In the genomic region with DNA sequence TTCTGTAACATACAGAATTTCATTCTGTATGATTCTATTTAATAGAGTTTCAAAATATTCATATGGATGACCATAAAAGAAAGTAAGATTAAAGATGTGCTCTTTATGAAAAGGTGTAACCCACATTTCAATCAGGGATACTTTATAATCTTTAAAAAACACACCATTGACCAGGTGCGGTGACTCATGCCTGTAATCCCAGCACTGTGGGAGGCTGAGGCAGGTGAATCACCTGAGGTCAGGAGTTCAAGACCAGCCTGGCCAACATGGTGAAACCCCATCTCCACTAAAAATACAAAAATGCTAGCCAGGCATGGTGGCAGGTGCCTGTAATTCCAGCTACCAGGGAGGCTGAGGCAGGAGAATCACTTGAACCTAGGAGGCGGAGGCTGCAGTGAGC, we compare ENCODE assay signal across 14 cellular contexts. TPM values are rescaled to one million over a fixed set of nuclear protein-coding genes. Genes with fewer than 3 reads are reported as not detected.
DNase-seq lines count a peak whose midpoint lies in the region; ATAC-seq, FAIRE-seq and TF ChIP-seq lines count a peak whose summit lies in the region.
"Not testable (repeated sequence)": the region's sequence is repeated elsewhere in the genome, so short reads cannot be mapped to it uniquely, and the experiment has no call there.
"Had no signal": no experiment of that assay in that cellular context is flagged by ENCODE, and none has a peak within 500 bp of the region (broad histone marks: within the 10 kb centered on the region; RNA-seq: fewer than 3 reads in every experiment).

No MANE protein-coding gene starts in this region.

- not testable (repeated sequence) for H3K79me2 ChIP-seq in HCT116 (ENCODE audit: insufficient read depth, low read length)

- TF ChIP-seq RAD21 in HCT116 (IDR thresholded peaks at IDR 0.05; ENCODE audit: low read depth) = not testable (repeated sequence)

- not testable (repeated sequence) for H3K9ac ChIP-seq in HCT116 (ENCODE audit: low read length)

- H3K27me3 Mint-ChIP-seq in activated CD4-positive, alpha-beta T cell treated with anti-CD3 and anti-CD28 coated beads for 36 hours; activated CD8-positive, alpha-beta T cell treated with anti-CD3 and anti-CD28 coated beads for 36 hours: not testable (repeated sequence)

- not testable (repeated sequence) for H3K4me3 Mint-ChIP-seq in activated CD4-positive, alpha-beta T cell treated with anti-CD3 and anti-CD28 coated beads for 36 hours; activated CD8-positive, alpha-beta T cell treated with anti-CD3 and anti-CD28 coated beads for 36 hours

- not testable (repeated sequence) for FAIRE-seq in bronchial epithelial cell (lab: Jason Lieb, UNC)

- not testable (repeated sequence) for H4K20me1 ChIP-seq in HCT116 (ENCODE audit: insufficient read depth)

- DNase-seq in HCT116 (ENCODE audit: low read depth, low spot score); epithelial cell of prostate (ENCODE audit: low read depth, low spot score): not testable (repeated sequence)
- DNase-seq in RWPE1 (ENCODE audit: low spot score) (peak; percentile 14), bronchial epithelial cell (ENCODE audit: low read depth) (peak; percentile 24), kidney tubule cell (ENCODE audit: low spot score) (peak; percentile 9)
- DNase-seq in activated CD4-positive, alpha-beta T cell treated with anti-CD3 and anti-CD28 coated beads for 36 hours = peak; percentile 24
- peak; percentile 8 for DNase-seq in activated CD8-positive, alpha-beta T cell treated with anti-CD3 and anti-CD28 coated beads for 36 hours
- DNase-seq in stimulated activated CD8-positive, alpha-beta memory T cell treated with anti-CD3 and anti-CD28 coated beads, Interleukin-4, amount 100 ng/mL, for 48 hours = peak; percentile 26

- peak; percentile 68 for ATAC-seq in HCT116
- not testable (repeated sequence) for ATAC-seq in activated CD4-positive, alpha-beta T cell treated with anti-CD3 and anti-CD28 coated beads for 36 hours; activated CD8-positive, alpha-beta T cell treated with anti-CD3 and anti-CD28 coated beads for 36 hours

- not testable (repeated sequence) for H3K27ac Mint-ChIP-seq in activated CD4-positive, alpha-beta T cell treated with anti-CD3 and anti-CD28 coated beads for 36 hours; activated CD8-positive, alpha-beta T cell treated with anti-CD3 and anti-CD28 coated beads for 36 hours

- H3K4me2 ChIP-seq in HCT116 (ENCODE audit: low read length) = peak overlapping the region; percentile 57

- BruUV-seq in HCT116 (replicated peaks; lab: Mats Ljungman, UMichigan) = not testable (repeated sequence)

- H3K9me2 ChIP-seq in HCT116 (ENCODE audit: insufficient read depth) = not testable (repeated sequence)

- TF ChIP-seq CTCF in HCT116 (IDR thresholded peaks at IDR 0.05 in 2 of 3, conservative IDR thresholded peaks at IDR 0.05 in 1 of 3; ENCODE audit: borderline replicate concordance in 1 of 3, insufficient read depth in 1 of 3, low read depth in 2 of 3, low read length in 2 of 3); RWPE1 (conservative IDR thresholded peaks at IDR 0.05; ENCODE audit: low read depth); activated CD8-positive, alpha-beta T cell treated with anti-CD3 and anti-CD28 coated beads for 36 hours (IDR thresholded peaks at IDR 0.05); bronchial epithelial cell (IDR thresholded peaks at IDR 0.05; ENCODE audit: insufficient read depth, low read length, severe bottlenecking): not testable (repeated sequence)

- RAD21 ChIA-PET in HCT116 (lab: Charles Lee; ENCODE audit: low non-redundant PET in 1 of 2, low total read pairs in 2 of 2, uncharacterized antibody in 2 of 2, unreplicated experiment in 2 of 2) = not testable (repeated sequence)

- not testable (repeated sequence) for H3K36me3 ChIP-seq in HCT116 (ENCODE audit: control insufficient read depth in 1 of 2, insufficient read depth in 2 of 2, low read length in 2 of 2); bronchial epithelial cell (ENCODE audit: control insufficient read depth, insufficient read depth, low read length)

- POLR2A ChIA-PET in HCT116 (lab: Charles Lee); RWPE1 (lab: Yijun Ruan, JAX; ENCODE audit: low non-redundant PET); activated CD4-positive, alpha-beta T cell treated with anti-CD3 and anti-CD28 coated beads for 36 hours (lab: Charles Lee); activated CD8-positive, alpha-beta T cell treated with anti-CD3 and anti-CD28 coated beads for 36 hours (lab: Charles Lee): not testable (repeated sequence)

- not testable (repeated sequence) for H3K4me1 Mint-ChIP-seq in activated CD4-positive, alpha-beta T cell treated with anti-CD3 and anti-CD28 coated beads for 36 hours; activated CD8-positive, alpha-beta T cell treated with anti-CD3 and anti-CD28 coated beads for 36 hours (ENCODE audit: low read depth)

- not testable (repeated sequence) for H3K9me3 ChIP-seq in HCT116 (ENCODE audit: control insufficient read depth in 1 of 2, insufficient read depth in 1 of 2, low read depth in 1 of 2, low read length in 2 of 2)

- peaks cover 15 to 18% of the 10 kb centered on the region in 2 experiments for H3K4me1 ChIP-seq in HCT116 (ENCODE audit: control insufficient read depth in 1 of 2, insufficient read depth in 2 of 2, low read length in 2 of 2)

- H2AFZ ChIP-seq in HCT116 (ENCODE audit: low read depth, low read length, poor library complexity, severe bottlenecking) = peak overlapping the region; percentile 52

- H3K27ac ChIP-seq in HCT116 (ENCODE audit: low read depth, low read length); RWPE1: not testable (repeated sequence)
- H3K27ac ChIP-seq in epithelial cell of prostate = peak overlapping the region; percentile 29

- H3K36me3 Mint-ChIP-seq in activated CD4-positive, alpha-beta T cell treated with anti-CD3 and anti-CD28 coated beads for 36 hours (ENCODE audit: low read depth); activated CD8-positive, alpha-beta T cell treated with anti-CD3 and anti-CD28 coated beads for 36 hours (ENCODE audit: low read depth): not testable (repeated sequence)

- not testable (repeated sequence) for TF ChIP-seq POLR2A in HCT116 (IDR thresholded peaks at IDR 0.05; ENCODE audit: borderline replicate concordance, extremely low read depth, insufficient read depth, insufficient read length)

- intact Hi-C loops in HCT116 (cut with micrococcal nuclease); activated CD4-positive, alpha-beta T cell treated with anti-CD3 and anti-CD28 coated beads for 36 hours (cut with DNase I, micrococcal nuclease); activated CD8-positive, alpha-beta T cell treated with anti-CD3 and anti-CD28 coated beads for 36 hours (cut with micrococcal nuclease): not testable (repeated sequence)

- H3K4me3 ChIP-seq in HCT116 (replicated peaks in 1 of 2; ENCODE audit: low read depth in 1 of 2, low read length in 2 of 2) = peak overlapping the region in 1 of 2 experiments; percentile 13; a peak in 1 of 4 replicates
- H3K4me3 ChIP-seq in bronchial epithelial cell (ENCODE audit: low read depth, low read length) = not testable (repeated sequence)

- not testable (repeated sequence) for H3K9me3 Mint-ChIP-seq in activated CD4-positive, alpha-beta T cell treated with anti-CD3 and anti-CD28 coated beads for 36 hours (ENCODE audit: low read depth); activated CD8-positive, alpha-beta T cell treated with anti-CD3 and anti-CD28 coated beads for 36 hours

- CTCF ChIA-PET in HCT116 (lab: Charles Lee); activated CD4-positive, alpha-beta T cell treated with anti-CD3 and anti-CD28 coated beads for 36 hours (lab: Charles Lee); activated CD8-positive, alpha-beta T cell treated with anti-CD3 and anti-CD28 coated beads for 36 hours (lab: Charles Lee): not testable (repeated sequence)
- CTCF ChIA-PET in RWPE1 (lab: Yijun Ruan, JAX) = interaction anchor here (0.7 kb wide), 1 partner anchor 503 kb away, joined by 3 read pairs; no protein-coding TSS in a partner anchor

- not testable (repeated sequence) for H3K27me3 ChIP-seq in HCT116 (ENCODE audit: insufficient read depth, low read length); bronchial epithelial cell (ENCODE audit: control insufficient read depth, insufficient read depth, low read length)

TF ChIP-seq in HCT116, 20 proteins besides CTCF, POLR2A, EP300 and RAD21:
- TF ChIP-seq FOSL1 (IDR thresholded peaks at IDR 0.05; ENCODE audit: low read depth) (peak; percentile 47), JUND (IDR thresholded peaks at IDR 0.05) (peak; percentile 42; the same call in 1 of the 2 replicates)

RNA-seq across cellular contexts. Expression of a gene that starts 35.2 kb away (rescaled TPM):
- not detected for total RNA-seq in HCT116 (2021; ENCODE audit: unreplicated experiment)
- polyA plus RNA-seq in HCT116 (2012) = 0.02 and 0.10 TPM in 2 replicates
- under 1 TPM in 1 of 2 experiments, not detected in 1; 0.07 TPM for total RNA-seq in activated CD4-positive, alpha-beta T cell treated with anti-CD3 and anti-CD28 coated beads for 36 hours
- total RNA-seq in activated CD8-positive, alpha-beta T cell treated with anti-CD3 and anti-CD28 coated beads for 36 hours = under 1 TPM in 1 of 2 experiments, not detected in 1; 0.11 TPM
- total RNA-seq in bronchial epithelial cell = 9.2 and 45.2 TPM in 2 replicates
- total RNA-seq: CD4-positive, alpha-beta T cell; Daoy; G401 had no signal
- polyA plus RNA-seq: A549; CD14-positive monocyte; CD8-positive, alpha-beta memory T cell had no signal
